In the genomic region with DNA sequence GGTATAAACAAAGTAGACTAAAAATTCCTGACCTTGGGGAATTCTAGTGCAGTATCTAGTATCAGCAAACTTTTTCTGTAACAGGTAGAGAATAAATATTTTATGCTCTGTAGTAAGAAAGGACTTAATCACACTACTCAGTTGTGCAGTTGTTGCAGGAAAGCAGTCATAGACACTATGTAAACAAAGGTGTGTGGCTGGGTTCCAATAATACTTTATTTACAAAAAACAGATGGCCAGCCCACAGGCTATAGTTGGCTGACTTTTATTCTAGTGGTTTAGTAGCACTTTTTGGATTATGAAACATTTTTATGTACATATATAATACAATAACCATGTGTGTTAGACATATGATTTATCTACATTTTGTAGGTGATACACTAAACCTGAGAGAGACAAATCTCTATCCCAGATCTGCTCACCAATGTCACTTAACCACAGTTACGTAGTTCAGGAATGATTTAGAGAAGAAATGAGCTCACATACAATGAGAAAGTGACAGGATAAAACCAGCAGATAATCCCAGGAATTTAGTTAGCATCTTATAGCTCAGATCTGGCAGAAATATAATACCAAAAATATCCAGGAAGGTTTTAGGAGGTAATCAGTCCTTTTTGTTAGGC, we compare ENCODE assay signal across 9 cellular contexts. TPM values are rescaled to one million over a fixed set of nuclear protein-coding genes. Genes with fewer than 3 reads are reported as not detected.
A peak's percentile ranks its signal among the peaks of the same experiment; 100 is the strongest.
DNase-seq lines count a peak whose midpoint lies in the region; ATAC-seq and TF ChIP-seq lines count a peak whose summit lies in the region.
"Had no signal": no experiment of that assay in that cellular context is flagged by ENCODE, and none has a peak within 500 bp of the region (broad histone marks: within the 10 kb centered on the region; RNA-seq: fewer than 3 reads in every experiment).

No MANE protein-coding gene starts in this region.

- WGBS in neuronal stem cell (ENCODE audit: extremely low coverage in 2 of 2, insufficient read length in 2 of 2, insufficient replicate concordance in 1 of 2), 2 donors = no CpG with 5 or more reads among the region's 1 CpG

- peaks cover 30% of the 10 kb centered on the region for H3K4me1 Mint-ChIP-seq in CD8-positive, alpha-beta T cell (ENCODE audit: low read depth)
- H3K4me1 Mint-ChIP-seq in central memory CD8-positive, alpha-beta T cell = peaks cover 16% of the 10 kb centered on the region
- H3K4me1 Mint-ChIP-seq in naive thymus-derived CD8-positive, alpha-beta T cell = peaks cover 5 to 31% (median 29%) of the 10 kb centered on the region in 4 donors

- no peak overlapping the region for H2BK12ac ChIP-seq in neuronal stem cell (ENCODE audit: low read length)

- no peaks in the 10 kb centered on the region for H4K20me1 ChIP-seq in MM.1S (ENCODE audit: insufficient read depth, low read length)

- no peak for DNase-seq in CD8-positive, alpha-beta T cell
- DNase-seq in MM.1S (no peak), neuronal stem cell (ENCODE audit: low spot score) (no peak), hepatic stellate cell (ENCODE audit: low spot score) (no peak), NCI-H1048 (lab: John Stamatoyannopoulos, UW) (no peak), H7 (no peak)
- no peak for DNase-seq in central memory CD8-positive, alpha-beta T cell (ENCODE audit: low spot score in 2 of 2)
- DNase-seq in naive thymus-derived CD8-positive, alpha-beta T cell = peak in 1 of 10 donors; percentile 8
- DNase-seq: activated gamma-delta T cell had no signal

- H3K27me3 ChIP-seq in CD8-positive, alpha-beta T cell (ENCODE audit: insufficient read depth, low read length) = no peaks in the 10 kb centered on the region
- H3K27me3 ChIP-seq in MM.1S (replicated peaks; ENCODE audit: insufficient read depth, low read length) (no peaks in the 10 kb centered on the region), neuronal stem cell (ENCODE audit: control insufficient read depth in 3 of 3, insufficient read depth in 3 of 3, low read depth in 1 of 3, low read length in 3 of 3) (no peaks in the 10 kb centered on the region), H7 (ENCODE audit: control insufficient read depth, insufficient read depth, low read length) (no peaks in the 10 kb centered on the region)

- H3K9me2 ChIP-seq in MM.1S (replicated peaks; ENCODE audit: insufficient read depth, low read length) = no peaks in the 10 kb centered on the region

- no peak overlapping the region for H2AK5ac ChIP-seq in neuronal stem cell (ENCODE audit: low read depth, low read length)

- no peaks in the 10 kb centered on the region for H3K27me3 Mint-ChIP-seq in CD8-positive, alpha-beta T cell (ENCODE audit: low read depth)
- H3K27me3 Mint-ChIP-seq in central memory CD8-positive, alpha-beta T cell = no peaks in the 10 kb centered on the region
- no peaks in the 10 kb centered on the region for H3K27me3 Mint-ChIP-seq in naive thymus-derived CD8-positive, alpha-beta T cell

- peak overlapping the region; percentile 75 for H3K4me3 Mint-ChIP-seq in CD8-positive, alpha-beta T cell
- peak overlapping the region; percentile 69 for H3K4me3 Mint-ChIP-seq in central memory CD8-positive, alpha-beta T cell
- peak overlapping the region; percentile 62 to 82 (median 73) for H3K4me3 Mint-ChIP-seq in naive thymus-derived CD8-positive, alpha-beta T cell

- no peaks in the 10 kb centered on the region for H3K9me3 ChIP-seq in CD8-positive, alpha-beta T cell (ENCODE audit: low read length)
- H3K9me3 ChIP-seq in MM.1S (replicated peaks; ENCODE audit: insufficient read depth, low read length) (no peaks in the 10 kb centered on the region), neuronal stem cell (replicated peaks in 1 of 2; ENCODE audit: control insufficient read depth in 2 of 2, insufficient read depth in 1 of 2, low read depth in 1 of 2, low read length in 2 of 2) (no peaks in the 10 kb centered on the region)

- H3K9ac ChIP-seq in MM.1S (ENCODE audit: low read length) (no peak overlapping the region), neuronal stem cell (ENCODE audit: low read depth, low read length, poor library complexity) (no peak overlapping the region)

- H3F3A ChIP-seq in MM.1S (ENCODE audit: insufficient read depth, low read length) = peaks cover 31% of the 10 kb centered on the region

- no peaks in the 10 kb centered on the region for H3K79me1 ChIP-seq in neuronal stem cell (ENCODE audit: low read depth, low read length)

- no peak overlapping the region for H2BK120ac ChIP-seq in neuronal stem cell (ENCODE audit: low read depth, low read length)

- H2BK15ac ChIP-seq in neuronal stem cell (ENCODE audit: low read length) = no peak overlapping the region

- intact Hi-C loops in CD8-positive, alpha-beta T cell (cut with DNase I, micrococcal nuclease) = loop anchor here (2.0 to 5.0 kb wide), 6 partner anchors 14 to 214 kb away; a partner anchor contains a TSS

- H3K4me2 ChIP-seq in MM.1S (ENCODE audit: low read depth, low read length) (peak overlapping the region; percentile 45; the same call in 1 of the 2 replicates), neuronal stem cell (ENCODE audit: insufficient read depth, low read length, poor library complexity, severe bottlenecking) (no peak overlapping the region)

- no peak overlapping the region for H4K8ac ChIP-seq in neuronal stem cell (ENCODE audit: low read depth, low read length)

- no peak overlapping the region for H3K14ac ChIP-seq in neuronal stem cell (ENCODE audit: low read length)

- POLR2A ChIA-PET in CD8-positive, alpha-beta T cell (lab: Charles Lee) = interaction anchor here (0.6 to 1.5 kb wide), 6 partner anchors 15 to 128 kb away, joined by 3 to 9 read pairs (median 4); a partner anchor contains a TSS
- POLR2A ChIA-PET in naive thymus-derived CD8-positive, alpha-beta T cell (lab: Charles Lee) = interaction anchor here (0.6 to 0.9 kb wide), 3 partner anchors 50 to 217 kb away, joined by 3 read pairs; no protein-coding TSS in a partner anchor

- H3K9me3 Mint-ChIP-seq in CD8-positive, alpha-beta T cell = no peaks in the 10 kb centered on the region
- H3K9me3 Mint-ChIP-seq in central memory CD8-positive, alpha-beta T cell = no peaks in the 10 kb centered on the region
- H3K9me3 Mint-ChIP-seq in naive thymus-derived CD8-positive, alpha-beta T cell = no peaks in the 10 kb centered on the region

- no peak overlapping the region for H2BK5ac ChIP-seq in neuronal stem cell (ENCODE audit: low read length)

- H3K27ac ChIP-seq in CD8-positive, alpha-beta T cell (ENCODE audit: low read depth, low read length) = peak overlapping the region; percentile 44
- H3K27ac ChIP-seq in MM.1S (ENCODE audit: low read length) (no peak overlapping the region), neuronal stem cell (replicated peaks; ENCODE audit: low read length) (no peak overlapping the region)

- H2AFZ ChIP-seq in MM.1S (ENCODE audit: low read length) = no peak overlapping the region
- no peak overlapping the region for H2AFZ ChIP-seq in neuronal stem cell (ENCODE audit: low read length)

- peaks cover 22% of the 10 kb centered on the region for H3K4me1 ChIP-seq in CD8-positive, alpha-beta T cell (ENCODE audit: insufficient read depth, low read length)
- H3K4me1 ChIP-seq in MM.1S (ENCODE audit: low read length) = peaks cover 26% of the 10 kb centered on the region
- no peaks in the 10 kb centered on the region for H3K4me1 ChIP-seq in neuronal stem cell (ENCODE audit: control insufficient read depth in 2 of 2, insufficient read depth in 1 of 2, low read depth in 1 of 2, low read length in 2 of 2)

- CTCF ChIA-PET in CD8-positive, alpha-beta T cell (lab: Charles Lee) = interaction anchor here (0.8 to 1.7 kb wide), 4 partner anchors 14 to 215 kb away, joined by 4 to 10 read pairs (median 4); no protein-coding TSS in a partner anchor

- no peak overlapping the region for H3K18ac ChIP-seq in neuronal stem cell (ENCODE audit: low read length)

- H3K4me3 ChIP-seq in CD8-positive, alpha-beta T cell (ENCODE audit: low read depth, low read length) = peak overlapping the region; percentile 38
- H3K4me3 ChIP-seq in MM.1S (ENCODE audit: low read length) (no peak overlapping the region), neuronal stem cell (ENCODE audit: low read length in 2 of 2) (no peak overlapping the region), H7 (ENCODE audit: insufficient read depth, low read depth, low read length) (no peak overlapping the region)

- no peak overlapping the region for H3K4ac ChIP-seq in neuronal stem cell (ENCODE audit: low read length)

- ATAC-seq in CD8-positive, alpha-beta T cell = no peak
- no peak for ATAC-seq in central memory CD8-positive, alpha-beta T cell (replicated peaks; ENCODE audit: extremely low read depth, poor library complexity, severe bottlenecking)
- no peak for ATAC-seq in naive thymus-derived CD8-positive, alpha-beta T cell

- H3K36me3 Mint-ChIP-seq in CD8-positive, alpha-beta T cell = peaks cover 67% of the 10 kb centered on the region
- H3K36me3 Mint-ChIP-seq in central memory CD8-positive, alpha-beta T cell (ENCODE audit: insufficient read depth) = peaks cover 57% of the 10 kb centered on the region
- H3K36me3 Mint-ChIP-seq in naive thymus-derived CD8-positive, alpha-beta T cell = peaks cover 0 to 70% (median 23%) of the 10 kb centered on the region in 3 donors

- no peak overlapping the region for H3K23ac ChIP-seq in neuronal stem cell (ENCODE audit: low read depth, low read length, poor library complexity)

- H3K79me2 ChIP-seq in MM.1S (ENCODE audit: low read length) = peaks cover 35% of the 10 kb centered on the region; the same call in 1 of the 2 replicates

- no peak overlapping the region for H4K91ac ChIP-seq in neuronal stem cell (ENCODE audit: low read depth, low read length, poor library complexity)

- H3K36me3 ChIP-seq in CD8-positive, alpha-beta T cell (ENCODE audit: insufficient read depth, low read length) = peaks cover 32% of the 10 kb centered on the region
- H3K36me3 ChIP-seq in MM.1S (replicated peaks; ENCODE audit: insufficient read depth, low read length) (peaks cover 18% of the 10 kb centered on the region), neuronal stem cell (replicated peaks in 1 of 2; ENCODE audit: control insufficient read depth in 2 of 2, insufficient read depth in 2 of 2, low read length in 2 of 2) (peaks cover 6 to 98% of the 10 kb centered on the region in 2 donors), H7 (replicated peaks; ENCODE audit: control insufficient read depth, insufficient read depth, low read length) (peaks cover 7% of the 10 kb centered on the region)

- no peak for TF ChIP-seq CTCF in CD8-positive, alpha-beta T cell (IDR thresholded peaks at IDR 0.05)
- TF ChIP-seq CTCF in MM.1S (IDR thresholded peaks at IDR 0.05; ENCODE audit: low read length) = no peak

- H3K27ac Mint-ChIP-seq in CD8-positive, alpha-beta T cell = peak overlapping the region; percentile 88
- H3K27ac Mint-ChIP-seq in central memory CD8-positive, alpha-beta T cell (ENCODE audit: low read depth) = peak overlapping the region; percentile 85
- peak overlapping the region; percentile 50 to 91 (median 88) for H3K27ac Mint-ChIP-seq in naive thymus-derived CD8-positive, alpha-beta T cell

RNA-seq across cellular contexts. Expression of a gene that starts 56.1 kb away (rescaled TPM):
- 10 to 100 TPM; 94.5 to 96.5 TPM for total RNA-seq in CD8-positive, alpha-beta T cell
- 10 to 100 TPM; 65.0 to 68.5 TPM for total RNA-seq in naive thymus-derived CD8-positive, alpha-beta T cell
- 10 to 100 TPM; 30.1 to 37.3 (median 36.4) TPM for polyA plus RNA-seq in naive thymus-derived CD8-positive, alpha-beta T cell
- 18.3 TPM for polyA plus RNA-seq in neuronal stem cell (2013, experiment 1 of 2)
- 19.2 TPM for polyA plus RNA-seq in neuronal stem cell (2013, experiment 2 of 2)
- 31.7 and 44.8 TPM in 2 replicates for total RNA-seq in H7 (2014; rRNA removed; shearing (Covaris generic))

RNA-seq across cellular contexts. Expression of a gene that starts 56.2 kb away (rescaled TPM):
- total RNA-seq in CD8-positive, alpha-beta T cell = 1 to 10 TPM; 4.9 to 5.1 TPM
- 10 to 100 TPM in 1 of 2 experiments, 1 to 10 TPM in 1; 9.1 to 10.0 TPM for total RNA-seq in naive thymus-derived CD8-positive, alpha-beta T cell
- polyA plus RNA-seq in naive thymus-derived CD8-positive, alpha-beta T cell = under 1 TPM; 0.69 to 0.98 (median 0.86) TPM
- polyA plus RNA-seq in neuronal stem cell (2013, experiment 1 of 2) = 6.9 TPM
- polyA plus RNA-seq in neuronal stem cell (2013, experiment 2 of 2) = 9.4 TPM
- 1.6 and 3.8 TPM in 2 replicates for total RNA-seq in H7 (2014; rRNA removed; shearing (Covaris generic))
